In the genomic region with DNA sequence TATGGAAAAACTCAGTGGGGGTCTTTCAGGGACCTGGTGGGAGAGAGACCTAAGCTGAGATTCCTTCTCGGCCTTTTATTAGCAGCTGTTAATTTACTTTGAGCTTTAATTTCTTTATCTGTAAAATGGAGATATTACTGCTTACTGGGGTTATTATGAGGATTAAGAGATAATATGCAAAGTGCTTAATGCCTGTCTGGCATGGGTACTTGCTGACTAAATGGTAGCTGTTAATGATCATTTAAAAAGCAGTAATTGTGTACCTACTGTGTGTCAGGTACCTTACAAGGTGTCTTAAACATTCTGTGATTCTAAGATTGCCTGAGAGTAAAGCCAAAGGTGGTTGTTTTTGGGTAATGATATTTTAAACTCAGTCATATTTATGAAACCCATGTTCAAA, we compare ENCODE assay signal across 14 cellular contexts. TPM values are rescaled to one million over a fixed set of nuclear protein-coding genes. Genes with fewer than 3 reads are reported as not detected.
DNase-seq lines count a peak whose midpoint lies in the region; ATAC-seq, FAIRE-seq and TF ChIP-seq lines count a peak whose summit lies in the region.
"Had no signal": no experiment of that assay in that cellular context is flagged by ENCODE, and none has a peak within 500 bp of the region (broad histone marks: within the 10 kb centered on the region; RNA-seq: fewer than 3 reads in every experiment).

No MANE protein-coding gene starts in this region.

- no peak overlapping the region for H3K27ac ChIP-seq in H1 (ENCODE audit: low read depth, low read length)

- no peak overlapping the region for H4K8ac ChIP-seq in H1 (ENCODE audit: extremely low read depth, insufficient read depth, low read length)

- FAIRE-seq in H1 (lab: Jason Lieb, UNC) = no peak

- no peak for TF ChIP-seq POLR2A in H1 (IDR thresholded peaks at IDR 0.05; ENCODE audit: control extremely low read depth in 1 of 2, low read depth in 2 of 2, low read length in 2 of 2)

- POLR2A ChIA-PET in H1 (lab: Charles Lee; ENCODE audit: partially characterized antibody) = interaction anchor here (0.6 to 4.7 kb wide), 11 partner anchors 9 to 188 kb away, joined by 3 to 33 read pairs (median 3); no protein-coding TSS in a partner anchor

- peak overlapping the region; percentile 93 to 95 for H3K4me2 ChIP-seq in H1 (ENCODE audit: insufficient read depth in 1 of 2, low read depth in 2 of 2, low read length in 2 of 2)

- H2BK20ac ChIP-seq in H1 (ENCODE audit: low read length) = no peak overlapping the region

- H3K27ac Mint-ChIP-seq in natural killer cell (peak overlapping the region; percentile 26 to 78), neural crest cell (ENCODE audit: unreplicated experiment) (no peak overlapping the region)
- H3K27ac Mint-ChIP-seq in natural killer cell treated with Interleukin-12 subunit alpha and Interleukin-12 subunit beta and Interleukin-15 and Interleukin-18, amount 100 ng/mL, for 72 hours = no peak overlapping the region
- H3K27ac Mint-ChIP-seq: IgD-negative memory B cell had no signal

- H3K79me2 ChIP-seq in H1 (ENCODE audit: control insufficient read depth in 1 of 2, insufficient read depth in 2 of 2, low read length in 2 of 2) = peaks cover 23 to 75% of the 10 kb centered on the region in 2 experiments

- no peak overlapping the region for H3K14ac ChIP-seq in H1 (ENCODE audit: insufficient read length)

- H3K79me1 ChIP-seq in H1 (ENCODE audit: low read depth, low read length) = peaks cover 20% of the 10 kb centered on the region

- no peak overlapping the region for H3K23ac ChIP-seq in H1 (ENCODE audit: insufficient read length)

- no peak for TF ChIP-seq CTCF in natural killer cell (IDR thresholded peaks at IDR 0.05)
- TF ChIP-seq CTCF in H1 (IDR thresholded peaks at IDR 0.05; ENCODE audit: control extremely low read depth in 1 of 3, insufficient read depth in 1 of 3, low read depth in 1 of 3, low read length in 3 of 3) = no peak
- TF ChIP-seq CTCF in neural crest cell (conservative IDR thresholded peaks at IDR 0.05) = no peak
- TF ChIP-seq CTCF in foreskin fibroblast (IDR thresholded peaks at IDR 0.05; ENCODE audit: low read depth, low read length) = no peak

- H2BK15ac ChIP-seq in H1 (ENCODE audit: low read length) = no peak overlapping the region

- H2AK5ac ChIP-seq in H1 (ENCODE audit: low read depth, low read length) = no peak overlapping the region

- no peaks in the 10 kb centered on the region for H3K9me3 ChIP-seq in H1 (ENCODE audit: insufficient read depth in 2 of 2, low read depth in 1 of 2, low read length in 1 of 2)

- H3K36me3 Mint-ChIP-seq in natural killer cell = no peaks in the 10 kb centered on the region
- H3K36me3 Mint-ChIP-seq in natural killer cell treated with Interleukin-12 subunit alpha and Interleukin-12 subunit beta and Interleukin-15 and Interleukin-18, amount 100 ng/mL, for 72 hours = no peaks in the 10 kb centered on the region
- no peaks in the 10 kb centered on the region for H3K36me3 Mint-ChIP-seq in neural crest cell (ENCODE audit: low read depth)
- H3K36me3 Mint-ChIP-seq: IgD-negative memory B cell had no signal

- H2BK120ac ChIP-seq in H1 (replicated peaks; ENCODE audit: low read depth, low read length) = no peak overlapping the region

- peaks cover 11% of the 10 kb centered on the region for H3K23me2 ChIP-seq in H1 (ENCODE audit: low read depth, low read length)

- no peak overlapping the region for H3K18ac ChIP-seq in H1 (ENCODE audit: extremely low read depth, low read length)

- H3K4me1 Mint-ChIP-seq in natural killer cell (peaks cover 69 to 71% of the 10 kb centered on the region in 2 donors), neural crest cell (peaks cover 33% of the 10 kb centered on the region)
- peaks cover 34 to 44% of the 10 kb centered on the region in 2 donors for H3K4me1 Mint-ChIP-seq in natural killer cell treated with Interleukin-12 subunit alpha and Interleukin-12 subunit beta and Interleukin-15 and Interleukin-18, amount 100 ng/mL, for 72 hours (ENCODE audit: low read depth in 2 of 2)

- H4K91ac ChIP-seq in H1 (replicated peaks; ENCODE audit: insufficient read length, low read length) = no peak overlapping the region

- no peaks in the 10 kb centered on the region; a peak in 1 of 8 replicates for H3K36me3 ChIP-seq in H1 (ENCODE audit: control insufficient read depth in 2 of 4, insufficient read depth in 4 of 4, low read length in 3 of 4)

- TF ChIP-seq EP300 in H1 (IDR thresholded peaks at IDR 0.05; ENCODE audit: borderline replicate concordance in 1 of 2, low read depth in 2 of 2, low read length in 2 of 2) = no peak

- no peak overlapping the region for H2BK5ac ChIP-seq in H1 (ENCODE audit: low read depth, low read length)

- H3K4me3 ChIP-seq in H1 (ENCODE audit: extremely low read depth in 1 of 4, insufficient read depth in 2 of 4, low read depth in 3 of 4, low read length in 4 of 4) = peak overlapping the region in 2 of 4 experiments; percentile 78 to 85; a peak in 3 of 8 replicates
- H3K4me3 ChIP-seq in foreskin fibroblast (ENCODE audit: low read depth in 1 of 2, low read length in 2 of 2) = no peak overlapping the region

- no peak overlapping the region; a peak in 1 of 7 replicates for H3K9ac ChIP-seq in H1 (replicated peaks in 1 of 4; ENCODE audit: extremely low read depth in 1 of 4, low read depth in 3 of 4, low read length in 3 of 4)

- CTCF ChIA-PET in H1 (lab: Charles Lee; ENCODE audit: partially characterized antibody) = interaction anchor here (0.7 to 36.1 kb wide), 8 partner anchors 24 to 303 kb away, joined by 3 to 634 read pairs (median 4); no protein-coding TSS in a partner anchor

- H3K4ac ChIP-seq in H1 (replicated peaks; ENCODE audit: insufficient read length, low read depth, low read length) = no peak overlapping the region

- ATAC-seq in natural killer cell = no peak
- ATAC-seq in natural killer cell treated with Interleukin-12 subunit alpha and Interleukin-12 subunit beta and Interleukin-15 and Interleukin-18, amount 100 ng/mL, for 72 hours = no peak
- ATAC-seq in HG03565 (IDR thresholded peaks at IDR 0.05; ENCODE audit: unreplicated experiment) = no peak

- peaks cover 5 to 22% of the 10 kb centered on the region in 2 experiments for H4K20me1 ChIP-seq in H1 (replicated peaks in 1 of 2; ENCODE audit: control insufficient read depth in 1 of 2, insufficient read depth in 2 of 2, low read length in 2 of 2)

- DNase-seq in natural killer cell (no peak), H1 (ENCODE audit: low read depth in 1 of 2, low spot score in 2 of 2) (no peak), neural crest cell (ENCODE audit: low read depth, low spot score) (no peak), GOT3 (lab: John Stamatoyannopoulos, UW) (no peak), KG1 (lab: John Stamatoyannopoulos, UW) (no peak), foreskin fibroblast (no peak)
- no peak for DNase-seq in natural killer cell treated with Interleukin-12 subunit alpha and Interleukin-12 subunit beta and Interleukin-15 and Interleukin-18, amount 100 ng/mL, for 72 hours (ENCODE audit: low spot score)
- DNase-seq: aorta; GDM1; NCI-H187 treated with DMSO at 0.1 percent for 48 hours; stimulated activated CD8-positive, alpha-beta memory T cell treated with anti-CD3 and anti-CD28 coated beads, Interleukin-4, amount 100 ng/mL, for 48 hours; T-helper 9 cell had no signal

- no peak overlapping the region for H3K56ac ChIP-seq in H1 (replicated peaks; ENCODE audit: insufficient read length, low read depth, low read length)

- H2AFZ ChIP-seq in H1 (ENCODE audit: low read length) = no peak overlapping the region

- no peak for TF ChIP-seq RAD21 in H1 (IDR thresholded peaks at IDR 0.05 in 1 of 2, conservative IDR thresholded peaks at IDR 0.05 in 1 of 2; ENCODE audit: low read depth in 2 of 2, low read length in 2 of 2)

- H3K4me1 ChIP-seq in H1 (replicated peaks in 1 of 4; ENCODE audit: control insufficient read depth in 3 of 4, insufficient read depth in 4 of 4, low read length in 3 of 4) = peaks cover 5 to 38% (median 29%) of the 10 kb centered on the region in 4 experiments; a peak in 5 of 7 replicates

- intact Hi-C loops in natural killer cell (cut with micrococcal nuclease) = no loop called here

- peaks cover 0 to 3% (median 1%) of the 10 kb centered on the region in 4 experiments; a peak in 3 of 7 replicates for H3K27me3 ChIP-seq in H1 (replicated peaks in 1 of 4; ENCODE audit: control insufficient read depth in 3 of 4, extremely low read depth in 1 of 4, insufficient read depth in 3 of 4, low read length in 3 of 4)

- WGBS in H1 (ENCODE audit: extremely low coverage in 1 of 2, insufficient coverage in 1 of 2, insufficient read length in 1 of 2, insufficient replicate concordance in 2 of 2, low coverage in 1 of 2, low lambda C conversion rate in 2 of 2, missing lambda C conversion rate in 1 of 2), 2 experiments = 70% methylated on average over 1 of the region's 1 CpG; no CpG with 5 or more reads in 1 of the 2 experiments

- no peak overlapping the region for H2BK12ac ChIP-seq in H1 (ENCODE audit: low read depth, low read length)

- H4K5ac ChIP-seq in H1 (ENCODE audit: insufficient read length, low read depth, low read length) = no peak overlapping the region

- H3K27me3 Mint-ChIP-seq in natural killer cell (ENCODE audit: low read depth in 2 of 2) = no peaks in the 10 kb centered on the region
- no peaks in the 10 kb centered on the region for H3K27me3 Mint-ChIP-seq in natural killer cell treated with Interleukin-12 subunit alpha and Interleukin-12 subunit beta and Interleukin-15 and Interleukin-18, amount 100 ng/mL, for 72 hours
- peaks cover 16% of the 10 kb centered on the region for H3K27me3 Mint-ChIP-seq in neural crest cell (ENCODE audit: low read depth)

- H3K9me3 Mint-ChIP-seq in natural killer cell (no peaks in the 10 kb centered on the region), neural crest cell (no peaks in the 10 kb centered on the region)
- no peaks in the 10 kb centered on the region for H3K9me3 Mint-ChIP-seq in natural killer cell treated with Interleukin-12 subunit alpha and Interleukin-12 subunit beta and Interleukin-15 and Interleukin-18, amount 100 ng/mL, for 72 hours
- H3K9me3 Mint-ChIP-seq: IgD-negative memory B cell had no signal

- peak overlapping the region; percentile 59 for H3K4me3 Mint-ChIP-seq in natural killer cell
- H3K4me3 Mint-ChIP-seq in natural killer cell treated with Interleukin-12 subunit alpha and Interleukin-12 subunit beta and Interleukin-15 and Interleukin-18, amount 100 ng/mL, for 72 hours = no peak overlapping the region
- peak overlapping the region; percentile 92 for H3K4me3 Mint-ChIP-seq in neural crest cell

RNA-seq across cellular contexts. Expression of gene ITGA6, which starts 2.6 kb away (rescaled TPM):
- 10 to 100 TPM; 34.0 to 52.8 (median 38.3) TPM for total RNA-seq in natural killer cell
- total RNA-seq in natural killer cell treated with Interleukin-12 subunit alpha and Interleukin-12 subunit beta and Interleukin-15 and Interleukin-18, amount 100 ng/mL, for 72 hours = 10 to 100 TPM; 15.6 to 36.9 TPM
- total RNA-seq in H1 (2021; fragmentation: NEBNext Ultra II Directional; extraction: Animal tissue kit (Norgen Biotek cat#: 25700)) = 117 and 118 TPM in 2 replicates
- 24.9 and 26.9 TPM in 2 replicates for polyA plus RNA-seq in H1 (2011; rRNA removed)
- 34.1 TPM for polyA plus RNA-seq in H1 (2011; cell fraction: cytosol; rRNA removed)
- 30.9 TPM for polyA plus RNA-seq in H1 (2011; cell fraction: nucleus; rRNA removed)
- 53.9 to 99.9 TPM (median 67.7 TPM) in 4 replicates for polyA plus RNA-seq in H1 (2012, experiment 1 of 2)
- polyA plus RNA-seq in H1 (2012, experiment 2 of 2) = 4.2 TPM
- 135 TPM for polyA plus RNA-seq in H1 (2013, experiment 1 of 2)
- 126 TPM for polyA plus RNA-seq in H1 (2013, experiment 2 of 2)
- polyA minus RNA-seq in H1 (2011; rRNA and poly(A)+ RNA removed) = 45.7 and 66.1 TPM in 2 replicates
- polyA minus RNA-seq in H1 (2011; cell fraction: cytosol; rRNA and poly(A)+ RNA removed) = 53.7 TPM
- polyA minus RNA-seq in H1 (2011; cell fraction: nucleus; rRNA and poly(A)+ RNA removed) = 88.2 TPM
- total RNA-seq in neural crest cell = 36.8 and 37.7 TPM in 2 replicates

Comparison
In these comparisons a context has a peak if more than half of its experiments do, and no peak if none do; other contexts are left out.
1. H3K27ac Mint-ChIP-seq: peak in natural killer cell (2 of 2); none in natural killer cell treated with Interleukin-12 subunit alpha and Interleukin-12 subunit beta and Interleukin-15 and Interleukin-18, amount 100 ng/mL, for 72 hours (0 of 2) and neural crest cell (single experiment).